Comparison of ENCODE assay signal across 8 cellular contexts in the genomic region with DNA sequence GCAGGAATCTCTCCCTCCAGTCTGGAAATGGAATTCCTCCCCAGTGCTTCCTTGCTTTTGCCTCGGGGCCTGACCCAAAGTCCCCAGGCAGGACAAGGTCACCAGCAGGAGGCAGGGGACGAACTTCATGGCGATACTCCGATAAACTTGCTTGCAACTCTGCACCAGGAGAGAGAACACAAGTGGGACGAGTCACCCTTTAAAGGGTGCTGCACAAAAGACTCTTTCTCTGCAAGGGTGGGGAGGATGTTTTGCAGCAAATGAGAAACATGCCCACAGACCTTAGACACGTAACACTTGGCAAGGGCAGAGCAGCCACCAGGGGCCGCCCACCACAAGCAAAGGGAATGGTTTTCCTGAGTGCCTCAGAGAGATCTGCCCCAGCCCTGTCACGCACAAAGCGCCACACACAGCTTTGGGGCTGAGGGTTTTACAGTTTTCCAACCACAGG. TPM values are rescaled to one million over a fixed set of nuclear protein-coding genes. Genes with fewer than 3 reads are reported as not detected.
DNase-seq lines count a peak whose midpoint lies in the region; ATAC-seq and TF ChIP-seq lines count a peak whose summit lies in the region.

A gene with protein sequence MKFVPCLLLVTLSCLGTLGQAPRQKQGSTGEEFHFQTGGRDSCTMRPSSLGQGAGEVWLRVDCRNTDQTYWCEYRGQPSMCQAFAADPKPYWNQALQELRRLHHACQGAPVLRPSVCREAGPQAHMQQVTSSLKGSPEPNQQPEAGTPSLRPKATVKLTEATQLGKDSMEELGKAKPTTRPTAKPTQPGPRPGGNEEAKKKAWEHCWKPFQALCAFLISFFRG (minus strand): TSS at position 175 of the 451 bp plus-strand sequence. CDS start 46 bp downstream, at position 129.

- H3K27me3 ChIP-seq in liver (ENCODE audit: control insufficient read depth in 4 of 4, insufficient read depth in 4 of 4, low read length in 3 of 4): no peaks in the 10 kb centered on the region

- H3K4me1 ChIP-seq in liver (ENCODE audit: control insufficient read depth in 4 of 4, insufficient read depth in 4 of 4, low read length in 3 of 4): no peaks in the 10 kb centered on the region

- in situ Hi-C loops in astrocyte of the spinal cord (cut with HindIII; ENCODE audit: low sequenced_read_pairs): no loop called here

- peak; percentile 65 for TF ChIP-seq CTCF in AG09309 (IDR thresholded peaks at IDR 0.05; ENCODE audit: control insufficient read depth, insufficient read depth, low read depth, low read length, missing control alignments)
- peak; percentile 65 for TF ChIP-seq CTCF in astrocyte of the spinal cord (IDR thresholded peaks at IDR 0.05; ENCODE audit: low read depth, low read length)
- no peak for TF ChIP-seq CTCF in liver (IDR thresholded peaks at IDR 0.05; ENCODE audit: low read depth, low read length, missing input control)

- DNase-seq in AG09309 (ENCODE audit: low read depth): peak; percentile 4
- DNase-seq in SW480 (ENCODE audit: low spot score): peak; percentile 44
- DNase-seq in astrocyte of the spinal cord (ENCODE audit: low read depth, low spot score): peak; percentile 43
- DNase-seq in stimulated activated CD8-positive, alpha-beta memory T cell treated with anti-CD3 and anti-CD28 coated beads, Interleukin-4, amount 100 ng/mL, for 4 hours (ENCODE audit: low read depth in 2 of 2, low spot score in 1 of 2): peak; percentile 35 to 49
- no peak for DNase-seq in T-helper 9 cell

- ATAC-seq in GM18508 (IDR thresholded peaks at IDR 0.05; ENCODE audit: insufficient read depth, unreplicated experiment) (peak; percentile 45), HG03521 (IDR thresholded peaks at IDR 0.05; ENCODE audit: unreplicated experiment) (peak; percentile 15)

- peaks cover 0 to 2% (median 0%) of the 10 kb centered on the region in 4 donors for H3K9me3 ChIP-seq in liver (ENCODE audit: control insufficient read depth in 4 of 4, low read length in 3 of 4)

- H3K27ac ChIP-seq in liver (ENCODE audit: low read depth in 1 of 2, low read length in 2 of 2): no peak within 1 kb of the TSS

- H3K36me3 ChIP-seq in liver (ENCODE audit: control insufficient read depth in 4 of 4, insufficient read depth in 3 of 4, low read depth in 1 of 4, low read length in 3 of 4): no peaks in the 10 kb centered on the region

- H3K4me3 ChIP-seq in AG09309 (ENCODE audit: control insufficient read depth, low read depth, low read length) (no peak within 1 kb of the TSS), astrocyte of the spinal cord (ENCODE audit: low read depth, low read length) (no peak within 1 kb of the TSS), liver (ENCODE audit: low read depth in 1 of 3, low read length in 3 of 3) (no peak within 1 kb of the TSS)

- H3K9ac ChIP-seq in liver (ENCODE audit: low read depth in 1 of 2, low read length in 2 of 2): no peak within 1 kb of the TSS

- WGBS in liver: 45% methylated on average over 9 of the region's 9 CpGs

- TF ChIP-seq RAD21 in liver (IDR thresholded peaks at IDR 0.05): peak; percentile 34 to 47

TF ChIP-seq in liver, 16 proteins besides CTCF, POLR2A, EP300 and RAD21:
- TF ChIP-seq JUND (IDR thresholded peaks at IDR 0.05) (no peak), SP1 (IDR thresholded peaks at IDR 0.05) (no peak), FOXA1 (IDR thresholded peaks at IDR 0.05) (no peak), FOXA2 (IDR thresholded peaks at IDR 0.05) (no peak), YY1 (IDR thresholded peaks at IDR 0.05) (no peak), NR2F2 (IDR thresholded peaks at IDR 0.05) (no peak), HNF4A (conservative IDR thresholded peaks at IDR 0.05) (no peak), TAF1 (conservative IDR thresholded peaks at IDR 0.05) (no peak), HNF4G (IDR thresholded peaks at IDR 0.05) (no peak), GABPA (IDR thresholded peaks at IDR 0.05 in 1 of 2, conservative IDR thresholded peaks at IDR 0.05 in 1 of 2) (no peak)
- TF ChIP-seq, protein P1, sequence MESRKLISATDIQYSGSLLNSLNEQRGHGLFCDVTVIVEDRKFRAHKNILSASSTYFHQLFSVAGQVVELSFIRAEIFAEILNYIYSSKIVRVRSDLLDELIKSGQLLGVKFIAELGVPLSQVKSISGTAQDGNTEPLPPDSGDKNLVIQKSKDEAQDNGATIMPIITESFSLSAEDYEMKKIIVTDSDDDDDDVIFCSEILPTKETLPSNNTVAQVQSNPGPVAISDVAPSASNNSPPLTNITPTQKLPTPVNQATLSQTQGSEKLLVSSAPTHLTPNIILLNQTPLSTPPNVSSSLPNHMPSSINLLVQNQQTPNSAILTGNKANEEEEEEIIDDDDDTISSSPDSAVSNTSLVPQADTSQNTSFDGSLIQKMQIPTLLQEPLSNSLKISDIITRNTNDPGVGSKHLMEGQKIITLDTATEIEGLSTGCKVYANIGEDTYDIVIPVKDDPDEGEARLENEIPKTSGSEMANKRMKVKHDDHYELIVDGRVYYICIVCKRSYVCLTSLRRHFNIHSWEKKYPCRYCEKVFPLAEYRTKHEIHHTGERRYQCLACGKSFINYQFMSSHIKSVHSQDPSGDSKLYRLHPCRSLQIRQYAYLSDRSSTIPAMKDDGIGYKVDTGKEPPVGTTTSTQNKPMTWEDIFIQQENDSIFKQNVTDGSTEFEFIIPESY (IDR thresholded peaks at IDR 0.05): no peak
- TF ChIP-seq, protein P2, sequence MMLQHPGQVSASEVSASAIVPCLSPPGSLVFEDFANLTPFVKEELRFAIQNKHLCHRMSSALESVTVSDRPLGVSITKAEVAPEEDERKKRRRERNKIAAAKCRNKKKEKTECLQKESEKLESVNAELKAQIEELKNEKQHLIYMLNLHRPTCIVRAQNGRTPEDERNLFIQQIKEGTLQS (IDR thresholded peaks at IDR 0.05): no peak
- TF ChIP-seq, protein P3, sequence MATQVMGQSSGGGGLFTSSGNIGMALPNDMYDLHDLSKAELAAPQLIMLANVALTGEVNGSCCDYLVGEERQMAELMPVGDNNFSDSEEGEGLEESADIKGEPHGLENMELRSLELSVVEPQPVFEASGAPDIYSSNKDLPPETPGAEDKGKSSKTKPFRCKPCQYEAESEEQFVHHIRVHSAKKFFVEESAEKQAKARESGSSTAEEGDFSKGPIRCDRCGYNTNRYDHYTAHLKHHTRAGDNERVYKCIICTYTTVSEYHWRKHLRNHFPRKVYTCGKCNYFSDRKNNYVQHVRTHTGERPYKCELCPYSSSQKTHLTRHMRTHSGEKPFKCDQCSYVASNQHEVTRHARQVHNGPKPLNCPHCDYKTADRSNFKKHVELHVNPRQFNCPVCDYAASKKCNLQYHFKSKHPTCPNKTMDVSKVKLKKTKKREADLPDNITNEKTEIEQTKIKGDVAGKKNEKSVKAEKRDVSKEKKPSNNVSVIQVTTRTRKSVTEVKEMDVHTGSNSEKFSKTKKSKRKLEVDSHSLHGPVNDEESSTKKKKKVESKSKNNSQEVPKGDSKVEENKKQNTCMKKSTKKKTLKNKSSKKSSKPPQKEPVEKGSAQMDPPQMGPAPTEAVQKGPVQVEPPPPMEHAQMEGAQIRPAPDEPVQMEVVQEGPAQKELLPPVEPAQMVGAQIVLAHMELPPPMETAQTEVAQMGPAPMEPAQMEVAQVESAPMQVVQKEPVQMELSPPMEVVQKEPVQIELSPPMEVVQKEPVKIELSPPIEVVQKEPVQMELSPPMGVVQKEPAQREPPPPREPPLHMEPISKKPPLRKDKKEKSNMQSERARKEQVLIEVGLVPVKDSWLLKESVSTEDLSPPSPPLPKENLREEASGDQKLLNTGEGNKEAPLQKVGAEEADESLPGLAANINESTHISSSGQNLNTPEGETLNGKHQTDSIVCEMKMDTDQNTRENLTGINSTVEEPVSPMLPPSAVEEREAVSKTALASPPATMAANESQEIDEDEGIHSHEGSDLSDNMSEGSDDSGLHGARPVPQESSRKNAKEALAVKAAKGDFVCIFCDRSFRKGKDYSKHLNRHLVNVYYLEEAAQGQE (IDR thresholded peaks at IDR 0.05): no peak
- TF ChIP-seq, protein P4, sequence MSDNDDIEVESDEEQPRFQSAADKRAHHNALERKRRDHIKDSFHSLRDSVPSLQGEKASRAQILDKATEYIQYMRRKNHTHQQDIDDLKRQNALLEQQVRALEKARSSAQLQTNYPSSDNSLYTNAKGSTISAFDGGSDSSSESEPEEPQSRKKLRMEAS (IDR thresholded peaks at IDR 0.05): no peak

RNA-seq across cellular contexts. Expression of the gene that starts here (rescaled TPM):
- under 1 TPM in 1 of 2 donors, not detected in 1; 0.25 TPM for total RNA-seq in liver
- polyA plus RNA-seq in liver: under 1 TPM; 0.14 to 0.60 TPM
